Comparison of ENCODE assay signal across 22 cellular contexts in genomic region chr1:42669936-42670335, GRCh38.
"Had no signal": no experiment of that assay in that cellular context is flagged by ENCODE, and none has a peak within 500 bp of the region (broad histone marks: within the 10 kb centered on the region; RNA-seq: fewer than 3 reads in every experiment).

No MANE protein-coding gene starts in this region.

- H3K4me2 ChIP-seq: PC-9 had no signal

- H3K9me3 ChIP-seq: breast epithelium had no signal

- H3K4me3 ChIP-seq: breast epithelium, PC-9, SK-N-MC had no signal

- H3K27me3 ChIP-seq: breast epithelium had no signal

- ATAC-seq: activated CD4-positive, CD25-positive, alpha-beta regulatory T cell treated with anti-CD3 and anti-CD28 coated beads, Interleukin-2, amount 50 U/mL, for 24 hours; activated CD8-positive, alpha-beta memory T cell treated with anti-CD3 and anti-CD28 coated beads, Interleukin-2, amount 10 ng/mL, durations not matched to agents 7 days and 5 days had no signal

- DNase-seq: activated CD4-positive, alpha-beta T cell treated with anti-CD3 and anti-CD28 coated beads for 48 hours; activated CD4-positive, alpha-beta T cell treated with anti-CD3 and anti-CD28 coated beads, Interleukin-2, amount 50 U/mL, for 48 hours; activated CD8-positive, alpha-beta memory T cell treated with anti-CD3 and anti-CD28 coated beads, Interleukin-2, amount 10 ng/mL, durations not matched to agents 7 days and 5 days; activated effector memory CD4-positive, alpha-beta T cell treated with Interleukin-2 at 50 U/mL for 16 hours; activated naive CD4-positive, alpha-beta T cell; activated T-cell treated with anti-CD3 and anti-CD28 coated beads, Interleukin-2, amount 50 U/mL, for 24 hours; aorta; caudate nucleus; IMR-90; KG1; NCI-H1092; NCI-H1417 treated with DMSO at 0.1 percent for 48 hours; NCI-H1694 treated with DMSO at 0.1 percent for 48 hours; NCI-H2029 treated with DMSO at 0.1 percent for 48 hours; NCI-H510A treated with DMSO at 0.1 percent for 48 hours; NCI-H69; PC-9; SIG-M5; SW 1271 had no signal

- H3K27ac ChIP-seq: breast epithelium, PC-9, SK-N-MC had no signal

- H2AFZ ChIP-seq: PC-9 had no signal

- H3K4me1 ChIP-seq: breast epithelium had no signal
